Comparison of ENCODE assay signal across 1 cellular context in genomic region chr3:119380697-119381096, GRCh38.
A peak's percentile ranks its signal among the peaks of the same experiment; 100 is the strongest.
TF ChIP-seq lines count a peak whose summit lies in the region.

No MANE protein-coding gene starts in this region.

TF ChIP-seq in GM23338, 12 proteins besides CTCF, POLR2A, EP300 and RAD21 (continued from another document):
- peak; percentile 39; the same call in 1 of the 2 replicates for TF ChIP-seq ZNF462 (CRISPR knock-in tag; IDR thresholded peaks at IDR 0.05)
- no peak for TF ChIP-seq EZH2phosphoT487 (IDR thresholded peaks at IDR 0.05; ENCODE audit: unreplicated experiment)
